In the genomic region with DNA sequence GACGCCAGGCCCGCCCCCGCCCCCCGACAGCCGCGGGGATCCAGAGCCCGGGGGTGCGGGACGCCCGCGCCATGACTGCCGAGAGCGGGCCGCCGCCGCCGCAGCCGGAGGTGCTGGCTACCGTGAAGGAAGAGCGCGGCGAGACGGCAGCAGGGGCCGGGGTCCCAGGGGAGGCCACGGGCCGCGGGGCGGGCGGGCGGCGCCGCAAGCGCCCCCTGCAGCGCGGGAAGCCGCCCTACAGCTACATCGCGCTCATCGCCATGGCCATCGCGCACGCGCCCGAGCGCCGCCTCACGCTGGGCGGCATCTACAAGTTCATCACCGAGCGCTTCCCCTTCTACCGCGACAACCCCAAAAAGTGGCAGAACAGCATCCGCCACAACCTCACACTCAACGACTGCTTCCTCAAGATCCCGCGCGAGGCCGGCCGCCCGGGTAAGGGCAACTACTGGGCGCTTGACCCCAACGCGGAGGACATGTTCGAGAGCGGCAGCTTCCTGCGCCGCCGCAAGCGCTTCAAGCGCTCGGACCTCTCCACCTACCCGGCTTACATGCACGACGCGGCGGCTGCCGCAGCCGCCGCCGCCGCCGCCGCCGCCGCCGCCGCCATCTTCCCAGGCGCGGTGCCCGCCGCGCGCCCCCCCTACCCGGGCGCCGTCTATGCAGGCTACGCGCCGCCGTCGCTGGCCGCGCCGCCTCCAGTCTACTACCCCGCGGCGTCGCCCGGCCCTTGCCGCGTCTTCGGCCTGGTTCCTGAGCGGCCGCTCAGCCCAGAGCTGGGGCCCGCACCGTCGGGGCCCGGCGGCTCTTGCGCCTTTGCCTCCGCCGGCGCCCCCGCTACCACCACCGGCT, we compare ENCODE assay signal across 9 cellular contexts. TPM values are rescaled to one million over a fixed set of nuclear protein-coding genes. Genes with fewer than 3 reads are reported as not detected.
DNase-seq lines count a peak whose midpoint lies in the region; TF ChIP-seq lines count a peak whose summit lies in the region.
"Had no signal": no experiment of that assay in that cellular context is flagged by ENCODE, and none has a peak within 500 bp of the region (broad histone marks: within the 10 kb centered on the region; RNA-seq: fewer than 3 reads in every experiment).

No MANE protein-coding gene starts in this region.

- peaks cover 8% of the 10 kb centered on the region for H3K4me1 ChIP-seq in iPS-18a (ENCODE audit: control insufficient read depth, low read depth, low read length)

- no peak overlapping the region for H3K27ac ChIP-seq in iPS-18a (ENCODE audit: low read length)

- TF ChIP-seq CTCF in GM12874 (IDR thresholded peaks at IDR 0.05; ENCODE audit: insufficient read depth, low read depth, low read length) = 0 out of 2 replicates have a peak, but pooled peaks have one; percentile 11

- H3K4me3 ChIP-seq in iPS-18a (ENCODE audit: low read length) = peak overlapping the region; percentile 43

- no peaks in the 10 kb centered on the region for H3K9me3 ChIP-seq in iPS-18a (ENCODE audit: control insufficient read depth, low read depth, low read length)

- no peaks in the 10 kb centered on the region for H3K36me3 ChIP-seq in iPS-18a (ENCODE audit: control insufficient read depth, low read depth, low read length)

- DNase-seq in NCI-H69 (lab: John Stamatoyannopoulos, UW) = peak; percentile 92
- DNase-seq in activated effector memory CD4-positive, alpha-beta T cell treated with Interleukin-2 at 50 U/mL for 16 hours = peak; percentile 43
- peak; percentile 52 to 55 for DNase-seq in stimulated activated CD4-positive, alpha-beta T cell treated with anti-CD3 and anti-CD28 coated beads, Interleukin-4, amount 100 ng/mL, for 4 hours
- no peak for DNase-seq in epidermal melanocyte (ENCODE audit: insufficient read length, low spot score)
- DNase-seq in H4 (ENCODE audit: low spot score) = no peak
- DNase-seq in SIG-M5 (lab: John Stamatoyannopoulos, UW) = no peak

- H3K27me3 ChIP-seq in iPS-18a (ENCODE audit: control insufficient read depth, insufficient read depth, low read length) = peaks cover 100% of the 10 kb centered on the region

- no peak overlapping the region for H3K9ac ChIP-seq in iPS-18a (ENCODE audit: low read length)

RNA-seq across cellular contexts. Expression of gene FOXE1, which starts 1.0 kb away (rescaled TPM):
- total RNA-seq in H4 (2014; rRNA removed; shearing (Covaris generic)) = not detected in 2 replicates
- total RNA-seq: LHCN-M2 had no signal

Comparison
In these comparisons a context has a peak if more than half of its experiments do, and no peak if none do; other contexts are left out.
1. DNase-seq: peak in NCI-H69 (single experiment), activated effector memory CD4-positive, alpha-beta T cell treated with Interleukin-2 at 50 U/mL for 16 hours (single experiment) and stimulated activated CD4-positive, alpha-beta T cell treated with anti-CD3 and anti-CD28 coated beads, Interleukin-4, amount 100 ng/mL, for 4 hours (2 of 2); none in epidermal melanocyte (single experiment), H4 (single experiment) and SIG-M5 (single experiment).